Comparison of ENCODE assay signal across 19 cellular contexts in genomic region chr11:86157797-86158378, GRCh38.
DNase-seq lines count a peak whose midpoint lies in the region; ATAC-seq and TF ChIP-seq lines count a peak whose summit lies in the region.
"Had no signal": no experiment of that assay in that cellular context is flagged by ENCODE, and none has a peak within 500 bp of the region (broad histone marks: within the 10 kb centered on the region; RNA-seq: fewer than 3 reads in every experiment).

No MANE protein-coding gene starts in this region.

- no peaks in the 10 kb centered on the region; a peak in 1 of 4 replicates for H3K79me1 ChIP-seq in IMR-90 (ENCODE audit: low read depth in 1 of 2, low read length in 2 of 2)

- no peaks in the 10 kb centered on the region for H3K9me3 ChIP-seq in CD4-positive, CD25-positive, alpha-beta regulatory T cell (ENCODE audit: control insufficient read depth in 2 of 2, low read length in 2 of 2)
- H3K9me3 ChIP-seq in IMR-90 (ENCODE audit: control insufficient read depth, insufficient read depth, low read length) = no peaks in the 10 kb centered on the region
- H3K9me3 ChIP-seq in parathyroid adenoma (ENCODE audit: control insufficient read depth, low read length) = no peaks in the 10 kb centered on the region
- H3K9me3 ChIP-seq in PC-9 (ENCODE audit: insufficient read depth, low read depth) = no peaks in the 10 kb centered on the region
- H3K9me3 ChIP-seq: A549, BLaER1, HAP-1 had no signal

- H2BK20ac ChIP-seq in IMR-90 (ENCODE audit: low read depth, low read length) = no peak overlapping the region

- H3K27ac Mint-ChIP-seq in CD4-positive, CD25-positive, alpha-beta regulatory T cell = peak overlapping the region in 2 of 3 donors; percentile 8 to 60
- peak overlapping the region; percentile 32 for H3K27ac Mint-ChIP-seq in central memory CD8-positive, alpha-beta T cell (ENCODE audit: low read depth)
- H3K27ac Mint-ChIP-seq: CD8-positive, alpha-beta T cell had no signal

- H3K36me3 Mint-ChIP-seq in CD4-positive, CD25-positive, alpha-beta regulatory T cell = no peaks in the 10 kb centered on the region
- H3K36me3 Mint-ChIP-seq in central memory CD8-positive, alpha-beta T cell (ENCODE audit: insufficient read depth) = no peaks in the 10 kb centered on the region
- H3K36me3 Mint-ChIP-seq: CD8-positive, alpha-beta T cell had no signal

- H3K79me2 ChIP-seq in parathyroid adenoma = no peaks in the 10 kb centered on the region
- H3K79me2 ChIP-seq in PC-9 (ENCODE audit: low read depth) = no peaks in the 10 kb centered on the region

- no peak overlapping the region for H2BK15ac ChIP-seq in IMR-90 (ENCODE audit: low read depth, low read length)

- peaks cover 0 to 2% (median 0%) of the 10 kb centered on the region in 7 donors for H3K9me3 Mint-ChIP-seq in CD4-positive, CD25-positive, alpha-beta regulatory T cell
- no peaks in the 10 kb centered on the region for H3K9me3 Mint-ChIP-seq in central memory CD8-positive, alpha-beta T cell
- H3K9me3 Mint-ChIP-seq: CD8-positive, alpha-beta T cell had no signal

- H2AFZ ChIP-seq in IMR-90 (replicated peaks; ENCODE audit: low read length, poor library complexity) (no peak overlapping the region), parathyroid adenoma (peak overlapping the region; percentile 38), PC-9 (no peak overlapping the region)

- in situ Hi-C loops in IMR-90 (cut with MboI; ENCODE audit: low sequenced_read_pairs) = no loop called here

- CTCF ChIA-PET in IMR-90 (lab: Yijun Ruan, JAX) (no interaction called here), PC-9 (lab: Charles Lee) (interaction anchor here (0.7 kb wide), 1 partner anchor 116 kb away, joined by 5 read pairs; no protein-coding TSS in a partner anchor)

- H3K56ac ChIP-seq in IMR-90 (ENCODE audit: extremely low read depth, insufficient read depth, low read length) = no peak overlapping the region

- H3K27me3 ChIP-seq in CD4-positive, CD25-positive, alpha-beta regulatory T cell (ENCODE audit: control insufficient read depth, insufficient read depth, low read length) = no peaks in the 10 kb centered on the region
- no peaks in the 10 kb centered on the region for H3K27me3 ChIP-seq in IMR-90 (ENCODE audit: control insufficient read depth, insufficient read depth, low read length)
- no peaks in the 10 kb centered on the region for H3K27me3 ChIP-seq in parathyroid adenoma (ENCODE audit: control insufficient read depth, insufficient read depth, low read length)
- H3K27me3 ChIP-seq in PC-9 (ENCODE audit: insufficient read depth, low read depth) = no peaks in the 10 kb centered on the region
- H3K27me3 ChIP-seq: BLaER1 had no signal

- H3K4me1 Mint-ChIP-seq in CD4-positive, CD25-positive, alpha-beta regulatory T cell = peaks cover 16 to 30% (median 22%) of the 10 kb centered on the region in 4 donors
- H3K4me1 Mint-ChIP-seq in central memory CD8-positive, alpha-beta T cell = peaks cover 22% of the 10 kb centered on the region

- H3K23ac ChIP-seq in IMR-90 (ENCODE audit: low read depth, low read length) = no peak overlapping the region

- no peaks in the 10 kb centered on the region for H3K9me2 ChIP-seq in PC-9 (ENCODE audit: insufficient read depth)

- H2BK120ac ChIP-seq in IMR-90 (ENCODE audit: low read depth, low read length) = no peak overlapping the region

- H3K14ac ChIP-seq in IMR-90 (replicated peaks; ENCODE audit: low read depth, low read length) = no peak overlapping the region

- BruUV-seq in IMR-90 (replicated peaks; lab: Mats Ljungman, UMichigan) (no TSS peak), PC-9 (replicated peaks; lab: Mats Ljungman, UMichigan) (no TSS peak)

- no peak overlapping the region for H4K8ac ChIP-seq in IMR-90 (ENCODE audit: low read depth in 2 of 2, low read length in 2 of 2)

- peaks cover 6% of the 10 kb centered on the region; the same call in 1 of the 2 replicates for H3K9me1 ChIP-seq in IMR-90 (ENCODE audit: insufficient read depth, low read length)

- H4K5ac ChIP-seq in IMR-90 (ENCODE audit: low read depth, low read length) = no peak overlapping the region

- H4K20me1 ChIP-seq in IMR-90 (ENCODE audit: insufficient read depth, low read length) (no peaks in the 10 kb centered on the region), PC-9 (ENCODE audit: insufficient read depth) (no peaks in the 10 kb centered on the region)
- H4K20me1 ChIP-seq: BLaER1 had no signal

- no peaks in the 10 kb centered on the region for H3K36me3 ChIP-seq in CD4-positive, CD25-positive, alpha-beta regulatory T cell (ENCODE audit: control insufficient read depth, insufficient read depth, low read length)
- H3K36me3 ChIP-seq in IMR-90 (ENCODE audit: control insufficient read depth, insufficient read depth, low read length) (no peaks in the 10 kb centered on the region), parathyroid adenoma (ENCODE audit: control insufficient read depth, insufficient read depth, low read length) (no peaks in the 10 kb centered on the region), PC-9 (ENCODE audit: low read depth) (no peaks in the 10 kb centered on the region)
- H3K36me3 ChIP-seq: BLaER1, HAP-1 had no signal

- no peak overlapping the region for H4K91ac ChIP-seq in IMR-90 (ENCODE audit: insufficient read depth, low read depth, low read length)

- H2AK5ac ChIP-seq in IMR-90 (ENCODE audit: low read depth, low read length) = 0 out of 2 replicates have a peak overlapping the region, but pooled peaks have one; percentile 4

- no peak overlapping the region for H3K27ac ChIP-seq in CD4-positive, CD25-positive, alpha-beta regulatory T cell (ENCODE audit: insufficient read depth, low read length, poor library complexity, severe bottlenecking)
- H3K27ac ChIP-seq in IMR-90 (ENCODE audit: insufficient read depth, low read length) = no peak overlapping the region
- H3K27ac ChIP-seq in parathyroid adenoma = peak overlapping the region; percentile 79
- H3K27ac ChIP-seq in PC-9 = no peak overlapping the region
- H3K27ac ChIP-seq: BLaER1, HL-60, SK-N-MC had no signal

- no peaks in the 10 kb centered on the region for H3K27me3 Mint-ChIP-seq in CD4-positive, CD25-positive, alpha-beta regulatory T cell
- no peaks in the 10 kb centered on the region for H3K27me3 Mint-ChIP-seq in central memory CD8-positive, alpha-beta T cell

- no CpG with 5 or more reads among the region's 2 CpGs for WGBS in IMR-90 (ENCODE audit: extremely low coverage in 2 of 2, insufficient read length in 1 of 2), 2 experiments

- no peak overlapping the region for H3K4me2 ChIP-seq in IMR-90 (ENCODE audit: low read depth, low read length)
- no peak overlapping the region for H3K4me2 ChIP-seq in parathyroid adenoma (ENCODE audit: low read length)
- no peak overlapping the region for H3K4me2 ChIP-seq in PC-9
- H3K4me2 ChIP-seq: A549, BLaER1 had no signal

- no peak for TF ChIP-seq RAD21 in IMR-90 (IDR thresholded peaks at IDR 0.05; ENCODE audit: low read length)

- H3K4me1 ChIP-seq in CD4-positive, CD25-positive, alpha-beta regulatory T cell (ENCODE audit: control insufficient read depth, insufficient read depth, low read length, poor library complexity, severe bottlenecking) = peaks cover 10% of the 10 kb centered on the region
- peaks cover 19% of the 10 kb centered on the region for H3K4me1 ChIP-seq in IMR-90 (ENCODE audit: control insufficient read depth, insufficient read depth, low read length)
- peaks cover 52% of the 10 kb centered on the region for H3K4me1 ChIP-seq in parathyroid adenoma
- peaks cover 36% of the 10 kb centered on the region for H3K4me1 ChIP-seq in PC-9 (replicated peaks; ENCODE audit: insufficient read depth)
- H3K4me1 ChIP-seq: HAP-1 had no signal

- POLR2A ChIA-PET in IMR-90 (lab: Charles Lee; ENCODE audit: unreplicated experiment) = no interaction called here
- POLR2A ChIA-PET in PC-9 (lab: Charles Lee; ENCODE audit: unreplicated experiment) = interaction anchor here (0.6 kb wide), 1 partner anchor 89 kb away, joined by 6 read pairs; the partner anchor contains the start of gene PICALM

- H3K9ac ChIP-seq in IMR-90 (ENCODE audit: low read depth, low read length) (no peak overlapping the region), parathyroid adenoma (no peak overlapping the region)
- H3K9ac ChIP-seq: BLaER1 had no signal

- H3F3A ChIP-seq in PC-9 (ENCODE audit: insufficient read depth, low read depth) = peaks cover 34% of the 10 kb centered on the region

- TF ChIP-seq POLR2A in IMR-90 (IDR thresholded peaks at IDR 0.05; ENCODE audit: low read depth, low read length) = no peak

- no peak overlapping the region for H3K18ac ChIP-seq in IMR-90 (ENCODE audit: low read depth, low read length)

- peak in 1 of 3 donors; percentile 51 for DNase-seq in CD4-positive, CD25-positive, alpha-beta regulatory T cell
- DNase-seq in IMR-90 = no peak
- DNase-seq in central memory CD8-positive, alpha-beta T cell (ENCODE audit: low spot score in 2 of 2) = no peak
- DNase-seq in omental fat pad (ENCODE audit: low spot score) = no peak
- DNase-seq in PC-9 = no peak
- DNase-seq: CD8-positive, alpha-beta T cell; MV-4-11; NCI-H187; NCI-H2107; NCI-H510A; NCI-H774; Right ventricle myocardium superior had no signal

- H3K4me3 Mint-ChIP-seq in CD4-positive, CD25-positive, alpha-beta regulatory T cell = no peak overlapping the region
- no peak overlapping the region for H3K4me3 Mint-ChIP-seq in central memory CD8-positive, alpha-beta T cell
- H3K4me3 Mint-ChIP-seq: CD8-positive, alpha-beta T cell had no signal

- dilution Hi-C loops in IMR-90 (cut with HindIII; ENCODE audit: low sequenced_read_pairs, unreplicated experiment) = no loop called here

- H3K4ac ChIP-seq in IMR-90 (ENCODE audit: low read depth, low read length) = no peak overlapping the region

- intact Hi-C loops in IMR-90 (cut with micrococcal nuclease) (no loop called here), PC-9 (cut with micrococcal nuclease; ENCODE audit: unreplicated experiment) (no loop called here)

- no peak overlapping the region for H3K4me3 ChIP-seq in CD4-positive, CD25-positive, alpha-beta regulatory T cell (ENCODE audit: low read depth, low read length)
- H3K4me3 ChIP-seq in IMR-90 (ENCODE audit: insufficient read depth, low read depth, low read length) (no peak overlapping the region), parathyroid adenoma (ENCODE audit: low read depth, low read length) (no peak overlapping the region), PC-9 (no peak overlapping the region)
- H3K4me3 ChIP-seq: A549, BLaER1, HAP-1, SK-N-MC had no signal

- H2BK5ac ChIP-seq in IMR-90 (ENCODE audit: low read depth, low read length, poor library complexity, severe bottlenecking) = no peak overlapping the region

- TF ChIP-seq CTCF in IMR-90 (conservative IDR thresholded peaks at IDR 0.05; ENCODE audit: low read depth, low read length) = no peak
- no peak for TF ChIP-seq CTCF in parathyroid adenoma (IDR thresholded peaks at IDR 0.05)
- TF ChIP-seq CTCF in omental fat pad (IDR thresholded peaks at IDR 0.05) = no peak
- no peak for TF ChIP-seq CTCF in PC-9 (conservative IDR thresholded peaks at IDR 0.05)

- no peak overlapping the region for H2AK9ac ChIP-seq in IMR-90 (replicated peaks; ENCODE audit: low read depth, low read length, poor library complexity)

- ATAC-seq in CD4-positive, CD25-positive, alpha-beta regulatory T cell (ENCODE audit: low read depth in 2 of 2) = no peak
- ATAC-seq in IMR-90 (ENCODE audit: low read depth) = no peak
- no peak for ATAC-seq in central memory CD8-positive, alpha-beta T cell (replicated peaks; ENCODE audit: extremely low read depth, poor library complexity, severe bottlenecking)
- ATAC-seq in HG02852 (IDR thresholded peaks at IDR 0.05; ENCODE audit: unreplicated experiment) = no peak
- no peak for ATAC-seq in omental fat pad (ENCODE audit: low FRiP score)
- ATAC-seq: A549; CD8-positive, alpha-beta T cell had no signal
